1 cellular context compared by ENCODE assay signal in the genomic region with DNA sequence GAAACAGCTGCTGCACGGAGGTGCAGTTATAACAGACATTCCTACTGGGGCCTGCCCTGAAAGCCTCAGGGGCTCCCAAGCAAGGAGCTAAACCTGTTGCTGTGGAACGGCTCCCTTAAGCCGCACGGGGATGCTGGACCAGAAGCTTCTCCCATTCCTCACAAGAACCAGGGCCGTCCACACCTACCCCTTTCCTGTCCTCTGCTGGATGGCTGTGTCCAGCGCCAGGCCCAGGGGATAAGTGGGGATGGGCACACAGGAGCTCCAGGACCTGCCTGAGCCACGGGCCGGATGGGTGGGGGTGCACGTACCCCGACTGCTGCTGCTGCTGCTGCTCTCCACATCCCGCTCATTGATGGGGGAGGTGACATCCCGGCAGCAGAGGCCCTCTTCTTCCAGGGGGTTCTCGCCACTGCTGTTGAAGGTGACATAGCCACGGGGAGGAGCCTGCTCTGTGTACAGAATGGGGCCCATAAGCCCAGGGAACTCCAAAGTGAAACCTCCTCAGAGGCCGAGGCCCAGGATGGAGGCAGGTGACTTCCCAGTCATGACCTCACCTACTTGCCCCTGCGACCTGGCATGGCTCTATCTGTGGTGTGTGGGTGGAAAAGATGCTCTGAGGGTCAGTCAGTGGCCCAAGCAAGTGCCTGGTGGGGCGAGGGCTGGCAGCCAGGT.
TF ChIP-seq lines count a peak whose summit lies in the region.

No MANE protein-coding gene starts in this region.

TF ChIP-seq in HepG2, 621 proteins besides CTCF, POLR2A, EP300 and RAD21:
- TF ChIP-seq, protein P1, sequence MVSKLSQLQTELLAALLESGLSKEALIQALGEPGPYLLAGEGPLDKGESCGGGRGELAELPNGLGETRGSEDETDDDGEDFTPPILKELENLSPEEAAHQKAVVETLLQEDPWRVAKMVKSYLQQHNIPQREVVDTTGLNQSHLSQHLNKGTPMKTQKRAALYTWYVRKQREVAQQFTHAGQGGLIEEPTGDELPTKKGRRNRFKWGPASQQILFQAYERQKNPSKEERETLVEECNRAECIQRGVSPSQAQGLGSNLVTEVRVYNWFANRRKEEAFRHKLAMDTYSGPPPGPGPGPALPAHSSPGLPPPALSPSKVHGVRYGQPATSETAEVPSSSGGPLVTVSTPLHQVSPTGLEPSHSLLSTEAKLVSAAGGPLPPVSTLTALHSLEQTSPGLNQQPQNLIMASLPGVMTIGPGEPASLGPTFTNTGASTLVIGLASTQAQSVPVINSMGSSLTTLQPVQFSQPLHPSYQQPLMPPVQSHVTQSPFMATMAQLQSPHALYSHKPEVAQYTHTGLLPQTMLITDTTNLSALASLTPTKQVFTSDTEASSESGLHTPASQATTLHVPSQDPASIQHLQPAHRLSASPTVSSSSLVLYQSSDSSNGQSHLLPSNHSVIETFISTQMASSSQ (IDR thresholded peaks at IDR 0.05; ENCODE audit: low read depth): no peak
- TF ChIP-seq, protein P1 (CRISPR knock-in tag; IDR thresholded peaks at IDR 0.05; ENCODE audit: borderline replicate concordance): no peak
- TF ChIP-seq ZFP62 (CRISPR knock-in tag; IDR thresholded peaks at IDR 0.05): no peak
- no peak for TF ChIP-seq STAT5B (CRISPR knock-in tag; IDR thresholded peaks at IDR 0.05)
- TF ChIP-seq ZNF263 (CRISPR knock-in tag; IDR thresholded peaks at IDR 0.05): peak; percentile 75
- TF ChIP-seq, protein P2, sequence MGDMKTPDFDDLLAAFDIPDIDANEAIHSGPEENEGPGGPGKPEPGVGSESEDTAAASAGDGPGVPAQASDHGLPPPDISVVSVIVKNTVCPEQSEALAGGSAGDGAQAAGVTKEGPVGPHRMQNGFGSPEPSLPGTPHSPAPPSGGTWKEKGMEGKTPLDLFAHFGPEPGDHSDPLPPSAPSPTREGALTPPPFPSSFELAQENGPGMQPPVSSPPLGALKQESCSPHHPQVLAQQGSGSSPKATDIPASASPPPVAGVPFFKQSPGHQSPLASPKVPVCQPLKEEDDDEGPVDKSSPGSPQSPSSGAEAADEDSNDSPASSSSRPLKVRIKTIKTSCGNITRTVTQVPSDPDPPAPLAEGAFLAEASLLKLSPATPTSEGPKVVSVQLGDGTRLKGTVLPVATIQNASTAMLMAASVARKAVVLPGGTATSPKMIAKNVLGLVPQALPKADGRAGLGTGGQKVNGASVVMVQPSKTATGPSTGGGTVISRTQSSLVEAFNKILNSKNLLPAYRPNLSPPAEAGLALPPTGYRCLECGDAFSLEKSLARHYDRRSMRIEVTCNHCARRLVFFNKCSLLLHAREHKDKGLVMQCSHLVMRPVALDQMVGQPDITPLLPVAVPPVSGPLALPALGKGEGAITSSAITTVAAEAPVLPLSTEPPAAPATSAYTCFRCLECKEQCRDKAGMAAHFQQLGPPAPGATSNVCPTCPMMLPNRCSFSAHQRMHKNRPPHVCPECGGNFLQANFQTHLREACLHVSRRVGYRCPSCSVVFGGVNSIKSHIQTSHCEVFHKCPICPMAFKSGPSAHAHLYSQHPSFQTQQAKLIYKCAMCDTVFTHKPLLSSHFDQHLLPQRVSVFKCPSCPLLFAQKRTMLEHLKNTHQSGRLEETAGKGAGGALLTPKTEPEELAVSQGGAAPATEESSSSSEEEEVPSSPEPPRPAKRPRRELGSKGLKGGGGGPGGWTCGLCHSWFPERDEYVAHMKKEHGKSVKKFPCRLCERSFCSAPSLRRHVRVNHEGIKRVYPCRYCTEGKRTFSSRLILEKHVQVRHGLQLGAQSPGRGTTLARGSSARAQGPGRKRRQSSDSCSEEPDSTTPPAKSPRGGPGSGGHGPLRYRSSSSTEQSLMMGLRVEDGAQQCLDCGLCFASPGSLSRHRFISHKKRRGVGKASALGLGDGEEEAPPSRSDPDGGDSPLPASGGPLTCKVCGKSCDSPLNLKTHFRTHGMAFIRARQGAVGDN (CRISPR knock-in tag; IDR thresholded peaks at IDR 0.05): peak; percentile 81
- TF ChIP-seq HOXA7 (CRISPR knock-in tag; IDR thresholded peaks at IDR 0.05): no peak
- TF ChIP-seq ZNF121 (CRISPR knock-in tag; IDR thresholded peaks at IDR 0.05): no peak
- no peak for TF ChIP-seq ZNF777 (CRISPR knock-in tag; IDR thresholded peaks at IDR 0.05)
- TF ChIP-seq ZNF460 (CRISPR knock-in tag; IDR thresholded peaks at IDR 0.05; ENCODE audit: borderline replicate concordance): no peak
- peak; percentile 20 for TF ChIP-seq TEAD3 (CRISPR knock-in tag; optimal IDR thresholded peaks at IDR 0.05; ENCODE audit: borderline replicate concordance)
- TF ChIP-seq NFAT5 (CRISPR knock-in tag; IDR thresholded peaks at IDR 0.05): no peak
- no peak for TF ChIP-seq ZNF367 (CRISPR knock-in tag; IDR thresholded peaks at IDR 0.05; ENCODE audit: borderline replicate concordance)
- TF ChIP-seq SALL1 (CRISPR knock-in tag; IDR thresholded peaks at IDR 0.05): peak; percentile 39; the same call in 1 of the 2 replicates
- no peak for TF ChIP-seq ZNF205 (CRISPR knock-in tag; IDR thresholded peaks at IDR 0.05)
- TF ChIP-seq ZNF788 (CRISPR knock-in tag; IDR thresholded peaks at IDR 0.05; ENCODE audit: borderline replicate concordance): 0 out of 2 replicates have a peak, but pooled peaks have one; percentile 42
- peak; percentile 37 for TF ChIP-seq AGO2 (optimal IDR thresholded peaks at IDR 0.05; ENCODE audit: low read depth, low read length)
- TF ChIP-seq RXRA (CRISPR knock-in tag; IDR thresholded peaks at IDR 0.05): 0 out of 2 replicates have a peak, but pooled peaks have one; percentile 29
- 0 out of 2 replicates have a peak, but pooled peaks have one; percentile 26 for TF ChIP-seq NFKB2 (CRISPR knock-in tag; IDR thresholded peaks at IDR 0.05; ENCODE audit: borderline replicate concordance)
- no peak for TF ChIP-seq NFATC3 (CRISPR knock-in tag; IDR thresholded peaks at IDR 0.05)
